Comparison of ENCODE assay signal across 29 cellular contexts in genomic region chr5:158288258-158288657, GRCh38.
DNase-seq lines count a peak whose midpoint lies in the region; ATAC-seq, FAIRE-seq and TF ChIP-seq lines count a peak whose summit lies in the region.
"Had no signal": no experiment of that assay in that cellular context is flagged by ENCODE, and none has a peak within 500 bp of the region (broad histone marks: within the 10 kb centered on the region; RNA-seq: fewer than 3 reads in every experiment).

No MANE protein-coding gene starts in this region.

- FAIRE-seq in astrocyte (lab: Jason Lieb, UNC), result no peak
- FAIRE-seq: colon, urothelium cell line had no signal

- peaks cover 9% of the 10 kb centered on the region for H3K4me1 Mint-ChIP-seq in astrocyte (ENCODE audit: low read depth, unreplicated experiment)
- H3K4me1 Mint-ChIP-seq: immature natural killer cell; stimulated activated effector memory CD8-positive, alpha-beta T cell treated with anti-CD3 and anti-CD28 coated beads, Interleukin-12 subunit alpha, Interleukin-12 subunit beta, amount 100 ng/mL, for 72 hours had no signal

- peak overlapping the region; percentile 77 for H3K4me2 ChIP-seq in astrocyte (ENCODE audit: low read length)
- no peak overlapping the region for H3K4me2 ChIP-seq in mesenchymal stem cell (ENCODE audit: low read length, poor library complexity, severe bottlenecking)

- H3K79me1 ChIP-seq in mesenchymal stem cell (replicated peaks; ENCODE audit: low read length, poor library complexity, severe bottlenecking), result no peaks in the 10 kb centered on the region

- no peaks in the 10 kb centered on the region for H3K9me3 ChIP-seq in astrocyte (ENCODE audit: insufficient read depth, low read depth, low read length)
- peaks cover 5% of the 10 kb centered on the region for H3K9me3 ChIP-seq in mesenchymal stem cell (ENCODE audit: control insufficient read depth, low read length)
- H3K9me3 ChIP-seq in sigmoid colon, result no peaks in the 10 kb centered on the region
- H3K9me3 ChIP-seq in tibial artery, result peaks cover 0 to 2% (median under 1%) of the 10 kb centered on the region in 3 donors
- H3K9me3 ChIP-seq: right lobe of liver had no signal

- H2BK15ac ChIP-seq in mesenchymal stem cell (ENCODE audit: low read depth, poor library complexity, severe bottlenecking), result no peak overlapping the region

- H3K36me3 ChIP-seq in astrocyte (ENCODE audit: insufficient read depth, low read length) (no peaks in the 10 kb centered on the region), mesenchymal stem cell (ENCODE audit: control insufficient read depth in 1 of 2, insufficient read depth in 2 of 2, low read depth in 1 of 2, low read length in 2 of 2) (no peaks in the 10 kb centered on the region), sigmoid colon (no peaks in the 10 kb centered on the region), tibial artery (no peaks in the 10 kb centered on the region)
- H3K36me3 ChIP-seq: right lobe of liver had no signal

- H4K20me1 ChIP-seq in astrocyte (ENCODE audit: insufficient read depth, low read length), result no peaks in the 10 kb centered on the region

- TF ChIP-seq CTCF in astrocyte (IDR thresholded peaks at IDR 0.05; ENCODE audit: insufficient read depth, low read depth, low read length) (no peak), sigmoid colon (IDR thresholded peaks at IDR 0.05) (no peak), tibial artery (IDR thresholded peaks at IDR 0.05) (no peak)

- H3K4me3 ChIP-seq in astrocyte (ENCODE audit: insufficient read depth, low read depth, low read length), result peak overlapping the region; percentile 14
- no peak overlapping the region for H3K4me3 ChIP-seq in mesenchymal stem cell (ENCODE audit: insufficient read depth in 1 of 2, low read depth in 1 of 2, low read length in 2 of 2)
- H3K4me3 ChIP-seq in sigmoid colon, result no peak overlapping the region
- no peak overlapping the region for H3K4me3 ChIP-seq in tibial artery
- H3K4me3 ChIP-seq: right lobe of liver had no signal

- peaks cover 3% of the 10 kb centered on the region for H3K27me3 Mint-ChIP-seq in astrocyte (ENCODE audit: low read depth, unreplicated experiment)
- H3K27me3 Mint-ChIP-seq: activated CD8-positive, alpha-beta T cell treated with anti-CD3 and anti-CD28 coated beads for 36 hours had no signal

- H3K27me3 ChIP-seq in astrocyte (ENCODE audit: insufficient read depth, low read length) (peaks cover 7% of the 10 kb centered on the region), mesenchymal stem cell (ENCODE audit: control insufficient read depth in 1 of 2, insufficient read depth in 1 of 2, low read length in 2 of 2) (no peaks in the 10 kb centered on the region), sigmoid colon (no peaks in the 10 kb centered on the region), tibial artery (no peaks in the 10 kb centered on the region)
- H3K27me3 ChIP-seq: right lobe of liver had no signal

- no peak overlapping the region for H4K8ac ChIP-seq in mesenchymal stem cell (ENCODE audit: low read length)

- H3K4me1 ChIP-seq in astrocyte (ENCODE audit: insufficient read depth, low read length) (peaks cover 17% of the 10 kb centered on the region), mesenchymal stem cell (ENCODE audit: control insufficient read depth, insufficient read depth, low read depth, low read length) (peaks cover 6% of the 10 kb centered on the region), sigmoid colon (peaks cover 0 to 17% (median 12%) of the 10 kb centered on the region in 4 donors), tibial artery (peaks cover 0 to 13% (median 6%) of the 10 kb centered on the region in 4 donors)

- whole genome bisulfite sequencing in mesenchymal stem cell, result 45% methylated on average over 1 of the region's 2 CpGs
- WGBS in sigmoid colon, 2 donors, result 16 to 76% methylated on average over 2 of the region's 2 CpGs

- no peak overlapping the region for H3K18ac ChIP-seq in mesenchymal stem cell (ENCODE audit: low read depth in 1 of 2, low read length in 2 of 2)

- H3K14ac ChIP-seq in mesenchymal stem cell (ENCODE audit: low read length in 2 of 2), result no peak overlapping the region

- TF ChIP-seq POLR2A in sigmoid colon (IDR thresholded peaks at IDR 0.05), result no peak

- H3K9ac ChIP-seq in astrocyte (ENCODE audit: low read length) (peak overlapping the region; percentile 58), mesenchymal stem cell (ENCODE audit: low read length) (no peak overlapping the region)

- H3K36me3 Mint-ChIP-seq in astrocyte (ENCODE audit: low read depth, unreplicated experiment), result peaks cover 3% of the 10 kb centered on the region
- H3K36me3 Mint-ChIP-seq: immature natural killer cell; stimulated activated effector memory CD8-positive, alpha-beta T cell treated with anti-CD3 and anti-CD28 coated beads, Interleukin-12 subunit alpha, Interleukin-12 subunit beta, amount 100 ng/mL, for 72 hours had no signal

- H2BK5ac ChIP-seq in mesenchymal stem cell (ENCODE audit: low read depth, low read length, poor library complexity, severe bottlenecking), result no peak overlapping the region

- peak overlapping the region; percentile 37 for H2AFZ ChIP-seq in astrocyte (ENCODE audit: low read depth, low read length)
- no peak overlapping the region for H2AFZ ChIP-seq in mesenchymal stem cell (ENCODE audit: low read depth, low read length)

- intact Hi-C loops in sigmoid colon (cut with DNase I), result no loop called here
- intact Hi-C loops in tibial artery (cut with DNase I; ENCODE audit: low total_unique reads), result no loop called here

- H3K9me3 Mint-ChIP-seq in astrocyte (ENCODE audit: unreplicated experiment), result peaks cover under 1% of the 10 kb centered on the region
- H3K9me3 Mint-ChIP-seq: activated T-helper 1 cell treated with anti-CD3 and anti-CD28 coated beads, Interleukin-12 subunit alpha, Interleukin-12 subunit beta, Interleukin-2, Interleukin-4 antibody, amounts not matched to agents 30 ng/mL and 10 ng/mL and 1 ng/mL, durations not matched to agents 14 hours and 24 hours and 36 hours; stimulated activated effector memory CD8-positive, alpha-beta T cell treated with anti-CD3 and anti-CD28 coated beads, Interleukin-12 subunit alpha, Interleukin-12 subunit beta, amount 100 ng/mL, for 72 hours; T-helper 2 cell treated with Interferon-gamma antibody and Interleukin-4, amounts not matched to agents 5 μg/mL and 100 μg/mL, for 36 hours had no signal

- H3K27ac ChIP-seq in astrocyte (ENCODE audit: low read depth, low read length), result peak overlapping the region; percentile 63
- peak overlapping the region; percentile 63 for H3K27ac ChIP-seq in mesenchymal stem cell (ENCODE audit: low read length, poor library complexity, severe bottlenecking)
- peak overlapping the region in 3 of 4 donors; percentile 6 to 37 (median 15) for H3K27ac ChIP-seq in sigmoid colon
- H3K27ac ChIP-seq in tibial artery, result no peak overlapping the region
- H3K27ac ChIP-seq: HL-60, right lobe of liver had no signal

- no peak overlapping the region for H4K91ac ChIP-seq in mesenchymal stem cell (ENCODE audit: low read length)

- no peak overlapping the region for H2AK5ac ChIP-seq in mesenchymal stem cell (ENCODE audit: low read length, severe bottlenecking)

- no peak overlapping the region for H3K4me3 Mint-ChIP-seq in astrocyte (ENCODE audit: unreplicated experiment)
- H3K4me3 Mint-ChIP-seq: activated CD8-positive, alpha-beta T cell treated with anti-CD3 and anti-CD28 coated beads for 36 hours; activated naive CD4-positive, alpha-beta T cell treated with anti-CD3 and anti-CD28 coated beads for 36 hours; activated T-helper 1 cell treated with anti-CD3 and anti-CD28 coated beads, Interleukin-12 subunit alpha, Interleukin-12 subunit beta, Interleukin-2, Interleukin-4 antibody, amounts not matched to agents 30 ng/mL and 10 ng/mL and 1 ng/mL, durations not matched to agents 14 hours and 24 hours and 36 hours; H9; immature natural killer cell; neural crest cell; stimulated activated effector memory CD8-positive, alpha-beta T cell treated with anti-CD3 and anti-CD28 coated beads, Interleukin-12 subunit alpha, Interleukin-12 subunit beta, amount 100 ng/mL, for 72 hours; T-helper 2 cell treated with Interferon-gamma antibody and Interleukin-4, amounts not matched to agents 5 μg/mL and 100 μg/mL, for 36 hours had no signal

- peak overlapping the region; percentile 92 for H3K27ac Mint-ChIP-seq in astrocyte (ENCODE audit: unreplicated experiment)
- H3K27ac Mint-ChIP-seq: activated CD8-positive, alpha-beta T cell treated with anti-CD3 and anti-CD28 coated beads for 36 hours; activated naive CD4-positive, alpha-beta T cell treated with anti-CD3 and anti-CD28 coated beads for 36 hours; activated T-helper 1 cell treated with anti-CD3 and anti-CD28 coated beads, Interleukin-12 subunit alpha, Interleukin-12 subunit beta, Interleukin-2, Interleukin-4 antibody, amounts not matched to agents 30 ng/mL and 10 ng/mL and 1 ng/mL, durations not matched to agents 14 hours and 24 hours and 36 hours; immature natural killer cell; stimulated activated effector memory CD8-positive, alpha-beta T cell treated with anti-CD3 and anti-CD28 coated beads, Interleukin-12 subunit alpha, Interleukin-12 subunit beta, amount 100 ng/mL, for 72 hours; T-helper 2 cell treated with Interferon-gamma antibody and Interleukin-4, amounts not matched to agents 5 μg/mL and 100 μg/mL, for 36 hours had no signal

- H3K79me2 ChIP-seq in astrocyte (ENCODE audit: insufficient read depth, low read length), result no peaks in the 10 kb centered on the region

- no peak overlapping the region for H3K4ac ChIP-seq in mesenchymal stem cell (ENCODE audit: low read depth in 1 of 2, low read length in 2 of 2)

- no peak overlapping the region for H3K23ac ChIP-seq in mesenchymal stem cell (ENCODE audit: low read length in 2 of 2)

- no peak for ATAC-seq in HG03460 (IDR thresholded peaks at IDR 0.05; ENCODE audit: unreplicated experiment)
- ATAC-seq: activated CD8-positive, alpha-beta T cell treated with anti-CD3 and anti-CD28 coated beads for 36 hours had no signal

- no peak overlapping the region for H2BK12ac ChIP-seq in mesenchymal stem cell (ENCODE audit: low read length in 2 of 2)

- H2BK120ac ChIP-seq in mesenchymal stem cell (ENCODE audit: low read depth, low read length), result no peak overlapping the region

- no peak for TF ChIP-seq EP300 in sigmoid colon (IDR thresholded peaks at IDR 0.05)

- DNase-seq in DMS53 treated with DMSO at 0.1 percent for 48 hours (lab: John Stamatoyannopoulos, UW; ENCODE audit: unreplicated experiment), result peak; percentile 24
- DNase-seq in astrocyte (ENCODE audit: low read depth), result no peak
- DNase-seq in mesenchymal stem cell, result no peak
- no peak for DNase-seq in sigmoid colon
- no peak for DNase-seq in tibial artery
- DNase-seq in NCI-H774 (lab: John Stamatoyannopoulos, UW), result no peak
- no peak for DNase-seq in MV-4-11 (lab: John Stamatoyannopoulos, UW)
- DNase-seq: activated CD8-positive, alpha-beta memory T cell treated with anti-CD3 and anti-CD28 coated beads, Interleukin-2, amount 50 U/mL, for 48 hours; activated CD8-positive, alpha-beta T cell treated with anti-CD3 and anti-CD28 coated beads for 36 hours; activated naive CD4-positive, alpha-beta T cell treated with anti-CD3 and anti-CD28 coated beads for 36 hours; effector CD4-positive, alpha-beta T cell; H9; immature natural killer cell; KBM-7; left cardiac atrium; NCI-H1930; NCI-H524 treated with DMSO at 0.1 percent for 48 hours; NK-92 treated with Interleukin-12 subunit alpha and Interleukin-12 subunit beta, amount 100 ng/mL, for 24 hours; SHP77; substantia nigra had no signal

Comparison
In these comparisons a context has a peak if more than half of its experiments do, and no peak if none do; other contexts are left out.
1. H3K27ac ChIP-seq: peak in astrocyte (single experiment), mesenchymal stem cell (single experiment) and sigmoid colon (3 of 4); none in tibial artery (0 of 2).